8 cellular contexts compared by ENCODE assay signal in genomic region chr5:170638454-170639220, GRCh38.
DNase-seq lines count a peak whose midpoint lies in the region; ATAC-seq, FAIRE-seq and TF ChIP-seq lines count a peak whose summit lies in the region.

No MANE protein-coding gene starts in this region.

- H4K20me1 ChIP-seq in endothelial cell of umbilical vein (replicated peaks; ENCODE audit: control insufficient read depth, extremely low read depth, insufficient read depth, low read length): no peaks in the 10 kb centered on the region

- peaks cover 14% of the 10 kb centered on the region for H3K4me1 ChIP-seq in endothelial cell of umbilical vein (ENCODE audit: control insufficient read depth, extremely low read depth, insufficient read depth, low read length)

- peak; percentile 79 to 83 for TF ChIP-seq CTCF in endothelial cell of umbilical vein (IDR thresholded peaks at IDR 0.05; ENCODE audit: extremely low read depth in 1 of 2, insufficient read depth in 1 of 2, low read depth in 1 of 2, low read length in 2 of 2)

- no peak overlapping the region for H3K9ac ChIP-seq in endothelial cell of umbilical vein (replicated peaks; ENCODE audit: extremely low read depth, insufficient read depth, low read length)

- no peak overlapping the region for H3K4me2 ChIP-seq in endothelial cell of umbilical vein (ENCODE audit: insufficient read depth, low read length)

- CTCF ChIA-PET in endothelial cell of umbilical vein (lab: Charles Lee): interaction anchor here (0.6 to 5.2 kb wide), 41 partner anchors 10 to 706 kb away, joined by 3 to 112 read pairs (median 4); no protein-coding TSS in a partner anchor

- no peaks in the 10 kb centered on the region for H3K79me2 ChIP-seq in endothelial cell of umbilical vein (ENCODE audit: control insufficient read depth, insufficient read depth, low read length)

- peaks cover 2 to 5% of the 10 kb centered on the region in 2 experiments for H3K27me3 ChIP-seq in endothelial cell of umbilical vein (ENCODE audit: control insufficient read depth in 2 of 2, insufficient read depth in 2 of 2, low read length in 2 of 2)

- H3K27ac ChIP-seq in endothelial cell of umbilical vein (ENCODE audit: insufficient read depth, low read depth, low read length): no peak overlapping the region

- dilution Hi-C loops in endothelial cell of umbilical vein (cut with MboI; ENCODE audit: extremely low pct_ligation_motif_present, low sequenced_read_pairs): no loop called here

- H3K36me3 ChIP-seq in endothelial cell of umbilical vein (ENCODE audit: control insufficient read depth in 2 of 2, extremely low read depth in 1 of 2, insufficient read depth in 2 of 2, low read length in 2 of 2): no peaks in the 10 kb centered on the region

- no peak for TF ChIP-seq POLR2A in endothelial cell of umbilical vein (IDR thresholded peaks at IDR 0.05; ENCODE audit: low read depth, low read length)

- peak; percentile 42 for FAIRE-seq in endothelial cell of umbilical vein (lab: Jason Lieb, UNC)

- BruUV-seq in endothelial cell of umbilical vein (replicated peaks; lab: Mats Ljungman, UMichigan): no TSS peak

- POLR2A ChIA-PET in endothelial cell of umbilical vein (lab: Charles Lee): no interaction called here

- H2AFZ ChIP-seq in endothelial cell of umbilical vein (ENCODE audit: low read depth, low read length): no peak overlapping the region

- intact Hi-C loops in endothelial cell of umbilical vein (cut with micrococcal nuclease): loop anchor here (1.0 to 2.0 kb wide), 5 partner anchors 70 to 704 kb away; no protein-coding TSS in a partner anchor

- peak; percentile 49 for ATAC-seq in HG02884 (IDR thresholded peaks at IDR 0.05; ENCODE audit: unreplicated experiment)

- no peak overlapping the region for H3K4me3 ChIP-seq in endothelial cell of umbilical vein (replicated peaks in 1 of 3; ENCODE audit: insufficient read depth in 1 of 3, low read depth in 1 of 3, low read length in 3 of 3)

- DNase-seq in NCI-H526 (lab: John Stamatoyannopoulos, UW) (peak; percentile 10 to 76), NCI-H526 treated with DMSO at 0.1 percent for 48 hours (lab: John Stamatoyannopoulos, UW) (no peak), NCI-H460 (ENCODE audit: extremely low read depth, low read depth) (peak; percentile 57), endothelial cell of umbilical vein (ENCODE audit: low read depth, low spot score) (peak; percentile 44), mucosa of gallbladder (ENCODE audit: low spot score) (peak; percentile 64)
- peak; percentile 6 to 41 for DNase-seq in activated CD8-positive, alpha-beta memory T cell treated with anti-CD3 and anti-CD28 coated beads for 1 hour (ENCODE audit: extremely low read depth in 1 of 2, low read depth in 1 of 2)
- peak; percentile 5 to 57 (median 26) for DNase-seq in stimulated activated naive CD4-positive, alpha-beta T cell (lab: John Stamatoyannopoulos, UW)

- no peaks in the 10 kb centered on the region for H3K9me3 ChIP-seq in endothelial cell of umbilical vein (replicated peaks; ENCODE audit: control insufficient read depth, insufficient read depth, low read length)

- no peaks in the 10 kb centered on the region for H3K9me1 ChIP-seq in endothelial cell of umbilical vein (replicated peaks; ENCODE audit: control insufficient read depth, extremely low read depth, insufficient read depth, low read length)

TF ChIP-seq in endothelial cell of umbilical vein, 7 proteins besides CTCF, POLR2A, EP300 and RAD21:
- no peak for TF ChIP-seq POLR2AphosphoS5 (IDR thresholded peaks at IDR 0.05; ENCODE audit: insufficient read depth, low read depth, low read length)
- peak; percentile 44 for TF ChIP-seq EZH2 (IDR thresholded peaks at IDR 0.05; ENCODE audit: borderline replicate concordance, low read depth, low read length, severe bottlenecking)
- TF ChIP-seq GATA2 (IDR thresholded peaks at IDR 0.05; ENCODE audit: insufficient read depth, insufficient read length, low read depth, low read length): no peak
- TF ChIP-seq MYC (IDR thresholded peaks at IDR 0.05; ENCODE audit: low read depth, low read length): no peak
